In genomic region chr9:130023147-130023787, GRCh38 we compare ENCODE assay signal across 8 cellular contexts.
DNase-seq lines count a peak whose midpoint lies in the region; ATAC-seq and TF ChIP-seq lines count a peak whose summit lies in the region.

No MANE protein-coding gene starts in this region.

- H3K4me3 ChIP-seq in rectal smooth muscle tissue (ENCODE audit: low read length): no peak overlapping the region

- ATAC-seq in GM18517 (IDR thresholded peaks at IDR 0.05; ENCODE audit: unreplicated experiment): peak; percentile 35
- peak; percentile 45 for ATAC-seq in HG02678 (IDR thresholded peaks at IDR 0.05; ENCODE audit: unreplicated experiment)
- ATAC-seq in HG02763 (IDR thresholded peaks at IDR 0.05; ENCODE audit: unreplicated experiment): no peak

- H3K36me3 Mint-ChIP-seq in activated naive CD8-positive, alpha-beta T cell: peaks cover 24% of the 10 kb centered on the region

- TF ChIP-seq CTCF in GM13976 (IDR thresholded peaks at IDR 0.05; ENCODE audit: borderline replicate concordance, control extremely low read depth, extremely low read depth, insufficient read depth, missing control alignments): no peak

- peaks cover 85% of the 10 kb centered on the region for H3K4me1 Mint-ChIP-seq in activated naive CD8-positive, alpha-beta T cell (ENCODE audit: low read depth)

- H3K9me3 Mint-ChIP-seq in activated naive CD8-positive, alpha-beta T cell (ENCODE audit: low read depth): no peaks in the 10 kb centered on the region

- H3K27me3 ChIP-seq in rectal smooth muscle tissue (ENCODE audit: control insufficient read depth, insufficient read depth, low read length): no peaks in the 10 kb centered on the region

- H3K4me3 Mint-ChIP-seq in activated naive CD8-positive, alpha-beta T cell: peak overlapping the region; percentile 80

- H3K36me3 ChIP-seq in rectal smooth muscle tissue (ENCODE audit: control insufficient read depth, insufficient read depth, low read length): no peaks in the 10 kb centered on the region

- no peaks in the 10 kb centered on the region for H3K27me3 Mint-ChIP-seq in activated naive CD8-positive, alpha-beta T cell

- no peak for DNase-seq in NK-92 treated with Interleukin-12 subunit alpha and Interleukin-12 subunit beta, amount 100 ng/mL, for 24 hours (lab: John Stamatoyannopoulos, UW)
- no peak for DNase-seq in caudate nucleus (lab: John Stamatoyannopoulos, UW)
- DNase-seq in GM13976 (ENCODE audit: low spot score): no peak

- H3K4me1 ChIP-seq in rectal smooth muscle tissue (ENCODE audit: control insufficient read depth, insufficient read depth, low read length): peaks cover 18% of the 10 kb centered on the region

- H3K27ac Mint-ChIP-seq in activated naive CD8-positive, alpha-beta T cell: peak overlapping the region; percentile 99

- in situ Hi-C loops in GM13976 (cut with MboI; ENCODE audit: low sequenced_read_pairs, unreplicated experiment): no loop called here

- no peak overlapping the region for H3K9ac ChIP-seq in rectal smooth muscle tissue (ENCODE audit: low read length)

- peak overlapping the region; percentile 55 for H3K27ac ChIP-seq in rectal smooth muscle tissue (ENCODE audit: low read depth, low read length)
- H3K27ac ChIP-seq in caudate nucleus (ENCODE audit: low read depth, low read length): no peak overlapping the region
